ENCODE assay signal across 16 cellular contexts in genomic region chr16:14196011-14196410, GRCh38.
DNase-seq lines count a peak whose midpoint lies in the region; TF ChIP-seq lines count a peak whose summit lies in the region.
"Had no signal": no experiment of that assay in that cellular context is flagged by ENCODE, and none has a peak within 500 bp of the region (broad histone marks: within the 10 kb centered on the region; RNA-seq: fewer than 3 reads in every experiment).

No MANE protein-coding gene starts in this region.

- 86 to 90% methylated on average over 2 of the region's 2 CpGs for WGBS in thyroid gland, 2 donors

- H3K9me3 ChIP-seq in KOPT-K1 (ENCODE audit: insufficient read depth, low read length, poor library complexity, severe bottlenecking) (no peaks in the 10 kb centered on the region), thyroid gland (no peaks in the 10 kb centered on the region)
- H3K9me3 ChIP-seq: ascending aorta, gastrocnemius medialis, upper lobe of right lung had no signal

- no peak for TF ChIP-seq CTCF in thyroid gland (IDR thresholded peaks at IDR 0.05)

- H3K36me3 ChIP-seq in KOPT-K1 (ENCODE audit: insufficient read depth, low read length) (no peaks in the 10 kb centered on the region), thyroid gland (no peaks in the 10 kb centered on the region)
- H3K36me3 ChIP-seq: ascending aorta, gastrocnemius medialis, upper lobe of right lung had no signal

- DNase-seq in Ammon's horn (ENCODE audit: low spot score), result peak; percentile 49
- DNase-seq in amniotic epithelial cell (ENCODE audit: low read depth), result peak; percentile 67
- peak; percentile 2 for DNase-seq in kidney glomerular epithelial cell (lab: John Stamatoyannopoulos, UW)
- no peak for DNase-seq in NCI-H524 (lab: John Stamatoyannopoulos, UW)
- no peak for DNase-seq in COLO829 (ENCODE audit: low spot score)
- DNase-seq in NCI-H1694 (lab: John Stamatoyannopoulos, UW), result no peak
- DNase-seq in thyroid gland, result no peak
- DNase-seq: activated CD4-positive, alpha-beta T cell treated with anti-CD3 and anti-CD28 coated beads, Interleukin-2, amount 10 ng/mL, durations not matched to agents 24 days and 14 days; activated T-cell treated with anti-CD3 and anti-CD28 coated beads, Interleukin-2, amount 50 U/mL, for 72 hours; effector CD4-positive, alpha-beta T cell; gastrocnemius medialis; islet precursor cell; stimulated activated CD8-positive, alpha-beta memory T cell treated with anti-CD3 and anti-CD28 coated beads, Interleukin-4, amount 100 ng/mL, for 48 hours; upper lobe of right lung had no signal

- intact Hi-C loops in thyroid gland (cut with DNase I), result no loop called here

- H3K4me1 ChIP-seq in thyroid gland, result peaks cover 7 to 28% of the 10 kb centered on the region in 2 donors
- H3K4me1 ChIP-seq: ascending aorta had no signal

- no peak overlapping the region for H3K4me3 ChIP-seq in thyroid gland (replicated peaks in 1 of 3)
- H3K4me3 ChIP-seq: ascending aorta, gastrocnemius medialis, upper lobe of right lung had no signal

- H3K27me3 ChIP-seq in thyroid gland, result no peaks in the 10 kb centered on the region
- H3K27me3 ChIP-seq: ascending aorta, gastrocnemius medialis, upper lobe of right lung had no signal

- no peak for TF ChIP-seq POLR2A in thyroid gland (IDR thresholded peaks at IDR 0.05)

- H3K27ac ChIP-seq in KOPT-K1 (ENCODE audit: low read depth, low read length, poor library complexity, severe bottlenecking) (peak overlapping the region; percentile 19), thyroid gland (no peak overlapping the region)
- H3K27ac ChIP-seq: ascending aorta had no signal

Comparison
In these comparisons a context has a peak if more than half of its experiments do, and no peak if none do; other contexts are left out.
1. DNase-seq: peak in Ammon's horn (single experiment), amniotic epithelial cell (single experiment) and kidney glomerular epithelial cell (single experiment); none in NCI-H524 (0 of 2), COLO829 (single experiment), NCI-H1694 (single experiment) and thyroid gland (0 of 2).